Comparison of ENCODE assay signal across 1 cellular context in genomic region chr9:136949239-136949816, GRCh38.
TF ChIP-seq lines count a peak whose summit lies in the region.

No MANE protein-coding gene starts in this region.

TF ChIP-seq in IMR-90, 13 proteins besides CTCF, POLR2A, EP300 and RAD21:
- TF ChIP-seq NFE2L2 (IDR thresholded peaks at IDR 0.05; ENCODE audit: low read depth, low read length) (no peak), CHD1 (IDR thresholded peaks at IDR 0.05; ENCODE audit: low read depth, low read length) (no peak), SMC3 (IDR thresholded peaks at IDR 0.05; ENCODE audit: low read depth, low read length) (no peak), RCOR1 (IDR thresholded peaks at IDR 0.05; ENCODE audit: insufficient replicate concordance, low read length) (no peak), RFX5 (IDR thresholded peaks at IDR 0.05; ENCODE audit: low read depth, low read length) (no peak), BHLHE40 (IDR thresholded peaks at IDR 0.05; ENCODE audit: low read depth, low read length) (no peak), CEBPB (IDR thresholded peaks at IDR 0.05; ENCODE audit: low read depth, low read length) (no peak), FOS (IDR thresholded peaks at IDR 0.05; ENCODE audit: low read depth, low read length) (no peak), MAFK (IDR thresholded peaks at IDR 0.05; ENCODE audit: low read depth, low read length) (no peak), MXI1 (IDR thresholded peaks at IDR 0.05; ENCODE audit: borderline replicate concordance, low read depth, low read length) (no peak), MAZ (IDR thresholded peaks at IDR 0.05; ENCODE audit: borderline replicate concordance, low read depth, low read length) (no peak), ELK1 (IDR thresholded peaks at IDR 0.05; ENCODE audit: borderline replicate concordance, low read depth, low read length) (no peak), USF2 (IDR thresholded peaks at IDR 0.05; ENCODE audit: low read depth, low read length) (no peak)
